In genomic region chr10:77637474-77637985, GRCh38 we compare ENCODE assay signal across 9 cellular contexts. TPM values are rescaled to one million over a fixed set of nuclear protein-coding genes. Genes with fewer than 3 reads are reported as not detected.
DNase-seq lines count a peak whose midpoint lies in the region; ATAC-seq, FAIRE-seq and TF ChIP-seq lines count a peak whose summit lies in the region.
"Had no signal": no experiment of that assay in that cellular context is flagged by ENCODE, and none has a peak within 500 bp of the region (broad histone marks: within the 10 kb centered on the region; RNA-seq: fewer than 3 reads in every experiment).

TSS of gene KCNMA1 (minus strand) at chr10:77637808.

- H3K4me3 Mint-ChIP-seq in stimulated activated memory B cell treated with anti-CD40 and anti-IgM and Interleukin-4, amounts not matched to agents 10 μg/mL and 1 μg/mL and 100 μg/mL, for 72 hours: peak within 1 kb of the TSS; percentile 85

- no peaks in the 10 kb centered on the region for H3K9me3 Mint-ChIP-seq in stimulated activated memory B cell treated with anti-CD40 and anti-IgM and Interleukin-4, amounts not matched to agents 10 μg/mL and 1 μg/mL and 100 μg/mL, for 72 hours

- peaks cover 83% of the 10 kb centered on the region for H3K27me3 Mint-ChIP-seq in stimulated activated memory B cell treated with anti-CD40 and anti-IgM and Interleukin-4, amounts not matched to agents 10 μg/mL and 1 μg/mL and 100 μg/mL, for 72 hours

- H3K4me1 ChIP-seq in kidney (ENCODE audit: control insufficient read depth in 1 of 2, insufficient read depth in 1 of 2, low read depth in 1 of 2, low read length in 2 of 2): no peaks in the 10 kb centered on the region

- H3K27ac ChIP-seq in brain microvascular endothelial cell: no peak within 1 kb of the TSS
- no peak within 1 kb of the TSS for H3K27ac ChIP-seq in kidney (ENCODE audit: low read depth in 2 of 2, low read length in 2 of 2)

- H3K9ac ChIP-seq in kidney (ENCODE audit: low read length in 2 of 2): no peak within 1 kb of the TSS

- H3K4me1 Mint-ChIP-seq in stimulated activated memory B cell treated with anti-CD40 and anti-IgM and Interleukin-4, amounts not matched to agents 10 μg/mL and 1 μg/mL and 100 μg/mL, for 72 hours: peaks cover 31% of the 10 kb centered on the region

- intact Hi-C loops in kidney (cut with DNase I): no loop called here

- peak; percentile 47 for ATAC-seq in stimulated activated memory B cell treated with anti-CD40 and anti-IgM and Interleukin-4, amounts not matched to agents 10 μg/mL and 1 μg/mL and 100 μg/mL, for 72 hours
- ATAC-seq in HG02840 (IDR thresholded peaks at IDR 0.05; ENCODE audit: low FRiP score, unreplicated experiment) (no peak), GM18858 (IDR thresholded peaks at IDR 0.05; ENCODE audit: unreplicated experiment) (no peak), HG03354 (IDR thresholded peaks at IDR 0.05; ENCODE audit: poor library complexity, severe bottlenecking, unreplicated experiment) (no peak)

- no peaks in the 10 kb centered on the region for H3K27me3 ChIP-seq in brain microvascular endothelial cell (replicated peaks)

- H3K9me3 ChIP-seq in kidney (ENCODE audit: control insufficient read depth in 1 of 2, low read length in 2 of 2): no peaks in the 10 kb centered on the region

- peak within 1 kb of the TSS; percentile 81 for H3K4me3 ChIP-seq in brain microvascular endothelial cell (ENCODE audit: low read depth, low read length)
- H3K4me3 ChIP-seq in kidney (ENCODE audit: low read length in 2 of 2): peak within 1 kb of the TSS in 1 of 2 donors; percentile 36

- in situ Hi-C loops in brain microvascular endothelial cell (cut with HindIII; ENCODE audit: low pct_ligation_motif_present, low sequenced_read_pairs): no loop called here

- no peaks in the 10 kb centered on the region for H3K36me3 ChIP-seq in brain microvascular endothelial cell (replicated peaks)
- H3K36me3 ChIP-seq in kidney (ENCODE audit: control insufficient read depth in 1 of 2, insufficient read depth in 2 of 2, low read length in 2 of 2): no peaks in the 10 kb centered on the region

- no peak for FAIRE-seq in kidney (lab: Jason Lieb, UNC)

- peak; percentile 73 for DNase-seq in EL
- peak; percentile 49 for DNase-seq in M059J (ENCODE audit: low read depth)
- peak; percentile 28 for DNase-seq in brain microvascular endothelial cell
- DNase-seq in kidney: peak; percentile 66

- no peak within 1 kb of the TSS for H3K27ac Mint-ChIP-seq in stimulated activated memory B cell treated with anti-CD40 and anti-IgM and Interleukin-4, amounts not matched to agents 10 μg/mL and 1 μg/mL and 100 μg/mL, for 72 hours

- TF ChIP-seq CTCF in brain microvascular endothelial cell (IDR thresholded peaks at IDR 0.05; ENCODE audit: low read depth, low read length, missing control alignments) (no peak), kidney (IDR thresholded peaks at IDR 0.05; ENCODE audit: borderline replicate concordance, extremely low read depth, insufficient read depth) (no peak)

- H3K36me3 Mint-ChIP-seq in stimulated activated memory B cell treated with anti-CD40 and anti-IgM and Interleukin-4, amounts not matched to agents 10 μg/mL and 1 μg/mL and 100 μg/mL, for 72 hours: no peaks in the 10 kb centered on the region

RNA-seq across cellular contexts. Expression of gene KCNMA1, which starts in this region (rescaled TPM):
- total RNA-seq in M059J (2014; rRNA removed; shearing (Covaris generic)): 16.1 and 23.3 TPM in 2 replicates
- total RNA-seq in kidney: 8.9 TPM
- polyA plus RNA-seq in kidney (ENCODE audit: insufficient read depth, low read depth, low replicate concordance): 4.2 TPM
- total RNA-seq: SK-MEL-5 had no signal
